In the genomic region with DNA sequence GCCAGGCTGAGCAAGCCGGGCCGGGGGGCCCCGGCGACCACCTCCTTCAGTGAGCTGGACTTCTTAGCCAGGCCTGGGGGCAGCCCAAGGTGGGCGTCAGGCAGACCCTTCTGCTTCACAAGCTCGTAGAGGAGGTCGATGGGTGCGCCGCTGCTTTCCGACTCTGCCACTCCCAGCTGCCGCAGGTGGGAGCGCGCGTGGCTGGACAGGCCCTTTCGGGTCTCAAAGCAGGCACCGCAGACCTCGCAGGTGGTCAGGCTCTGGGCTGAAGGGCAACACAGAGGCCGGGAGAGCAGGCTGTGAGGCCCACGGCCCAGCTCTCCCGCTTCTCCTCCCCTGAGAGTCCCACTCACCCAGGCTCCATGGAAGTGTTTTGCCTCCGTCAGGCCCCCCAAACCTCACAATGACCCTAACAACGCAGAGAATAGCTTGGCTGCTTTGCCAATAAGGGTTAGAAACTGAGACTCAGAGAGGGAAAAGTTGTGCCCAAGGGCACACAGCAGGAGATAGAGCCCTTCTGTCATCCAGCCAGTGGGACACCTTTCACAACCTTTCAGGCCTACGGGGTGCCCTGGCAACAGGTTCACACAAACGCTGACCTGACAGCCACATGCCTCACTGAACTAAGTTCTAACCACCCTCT, we compare ENCODE assay signal across 18 cellular contexts. TPM values are rescaled to one million over a fixed set of nuclear protein-coding genes. Genes with fewer than 3 reads are reported as not detected.
DNase-seq lines count a peak whose midpoint lies in the region; ATAC-seq and TF ChIP-seq lines count a peak whose summit lies in the region.
"Had no signal": no experiment of that assay in that cellular context is flagged by ENCODE, and none has a peak within 500 bp of the region (broad histone marks: within the 10 kb centered on the region; RNA-seq: fewer than 3 reads in every experiment).

No MANE protein-coding gene starts in this region.

- H3K9me3 ChIP-seq in BLaER1, result peaks cover 5% of the 10 kb centered on the region; the same call in 1 of the 2 replicates
- H3K9me3 ChIP-seq in DND-41 (ENCODE audit: insufficient read depth, low read length, severe bottlenecking), result no peaks in the 10 kb centered on the region
- H3K9me3 ChIP-seq: thoracic aorta had no signal

- H3K4me3 Mint-ChIP-seq in activated naive CD8-positive, alpha-beta T cell treated with anti-CD3 and anti-CD28 coated beads for 36 hours, result no peak overlapping the region
- H3K4me3 Mint-ChIP-seq in nephron, result peak overlapping the region; percentile 98 to 99 (median 99)

- peaks cover 58% of the 10 kb centered on the region for H3K79me2 ChIP-seq in DND-41 (ENCODE audit: insufficient read depth, low read length)

- no peak overlapping the region for H2AFZ ChIP-seq in DND-41 (ENCODE audit: low read depth, low read length)

- H3K4me3 ChIP-seq in BLaER1 (no peak overlapping the region), DND-41 (ENCODE audit: low read depth in 1 of 2, low read length in 2 of 2) (peak overlapping the region in 1 of 2 experiments; percentile 92; a peak in 3 of 4 replicates)
- H3K4me3 ChIP-seq: thoracic aorta had no signal

- no peak for ATAC-seq in DND-41 (ENCODE audit: insufficient read depth, low read depth)
- no peak for ATAC-seq in GM21723 (IDR thresholded peaks at IDR 0.05; ENCODE audit: unreplicated experiment)
- ATAC-seq in HG02763 (IDR thresholded peaks at IDR 0.05; ENCODE audit: unreplicated experiment), result no peak

- H3K4me2 ChIP-seq in BLaER1 (peak overlapping the region; percentile 99), DND-41 (ENCODE audit: insufficient read depth, low read length) (peak overlapping the region; percentile 93)

- H3K4me1 Mint-ChIP-seq in activated naive CD8-positive, alpha-beta T cell treated with anti-CD3 and anti-CD28 coated beads for 36 hours, result peaks cover 23% of the 10 kb centered on the region
- H3K4me1 Mint-ChIP-seq in nephron, result peaks cover 32% of the 10 kb centered on the region

- no peaks in the 10 kb centered on the region for H3K9me3 Mint-ChIP-seq in activated naive CD8-positive, alpha-beta T cell treated with anti-CD3 and anti-CD28 coated beads for 36 hours
- H3K9me3 Mint-ChIP-seq in nephron, result no peaks in the 10 kb centered on the region

- CTCF ChIA-PET in HEK293T (lab: Yijun Ruan, JAX), result no interaction called here

- H3K27ac ChIP-seq in BLaER1, result no peak overlapping the region
- peak overlapping the region; percentile 86; the same call in 1 of the 2 replicates for H3K27ac ChIP-seq in DND-41 (ENCODE audit: low read length)
- H3K27ac ChIP-seq: thoracic aorta had no signal

- DNase-seq in DND-41 (no peak), CD1c-positive myeloid dendritic cell (ENCODE audit: extremely low spot score) (no peak), HEK293T (ENCODE audit: extremely low spot score) (no peak)
- no peak for DNase-seq in activated naive CD8-positive, alpha-beta T cell treated with anti-CD3 and anti-CD28 coated beads for 36 hours
- DNase-seq: activated CD4-positive, alpha-beta T cell treated with anti-CD3 and anti-CD28 coated beads, Interleukin-2, amount 50 U/mL, for 48 hours; C1 segment of cervical spinal cord; mesendoderm; NCI-H1694; NCI-H510A treated with DMSO at 0.1 percent for 48 hours; stimulated activated CD4-positive, alpha-beta T cell treated with anti-CD3 and anti-CD28 coated beads, Interleukin-15, amount 100 ng/mL, for 24 hours had no signal

- POLR2A ChIA-PET in HEK293T (lab: Yijun Ruan, JAX), result interaction anchor here (6.7 kb wide), 1 partner anchor 11 kb away, joined by 54 read pairs; the partner anchor contains the start of gene AKAP8L

- peak overlapping the region; percentile 99; the same call in 1 of the 2 replicates for H3K9ac ChIP-seq in BLaER1
- H3K9ac ChIP-seq in DND-41 (ENCODE audit: low read depth, low read length), result peak overlapping the region; percentile 89; the same call in 1 of the 2 replicates

- H4K20me1 ChIP-seq in BLaER1 (peaks cover 65% of the 10 kb centered on the region), DND-41 (ENCODE audit: insufficient read depth, low read length) (peaks cover 53% of the 10 kb centered on the region)

- H3K36me3 Mint-ChIP-seq in activated naive CD8-positive, alpha-beta T cell treated with anti-CD3 and anti-CD28 coated beads for 36 hours, result peaks cover 25% of the 10 kb centered on the region
- peaks cover 30% of the 10 kb centered on the region for H3K36me3 Mint-ChIP-seq in nephron (ENCODE audit: low read depth)

- no peak for TF ChIP-seq CTCF in DND-41 (IDR thresholded peaks at IDR 0.05; ENCODE audit: borderline replicate concordance, extremely low read depth, low read length, poor library complexity, severe bottlenecking)
- TF ChIP-seq CTCF in nephron (IDR thresholded peaks at IDR 0.05; ENCODE audit: unreplicated experiment in 3 of 3), result no peak

- H3K36me3 ChIP-seq in BLaER1 (peaks cover 61% of the 10 kb centered on the region), DND-41 (ENCODE audit: insufficient read depth, low read length) (peaks cover 60% of the 10 kb centered on the region)

- H3K27me3 Mint-ChIP-seq in activated naive CD8-positive, alpha-beta T cell treated with anti-CD3 and anti-CD28 coated beads for 36 hours, result no peaks in the 10 kb centered on the region
- H3K27me3 Mint-ChIP-seq in nephron (ENCODE audit: low read depth), result no peaks in the 10 kb centered on the region

- H3K4me1 ChIP-seq in BLaER1 (peaks cover 38% of the 10 kb centered on the region), DND-41 (ENCODE audit: insufficient read depth, low read length) (peaks cover 40% of the 10 kb centered on the region)

- H3K27ac Mint-ChIP-seq in activated naive CD8-positive, alpha-beta T cell treated with anti-CD3 and anti-CD28 coated beads for 36 hours, result peak overlapping the region; percentile 58
- peak overlapping the region; percentile 28 to 61 (median 40) for H3K27ac Mint-ChIP-seq in nephron

- H3K27me3 ChIP-seq in BLaER1 (no peaks in the 10 kb centered on the region), DND-41 (ENCODE audit: insufficient read depth, low read length, poor library complexity) (no peaks in the 10 kb centered on the region)

TF ChIP-seq in HEK293T, 16 proteins besides CTCF, POLR2A, EP300 and RAD21:
- no peak for TF ChIP-seq SP1 (IDR thresholded peaks at IDR 0.05)
- no peak for TF ChIP-seq ELF4 (IDR thresholded peaks at IDR 0.05)
- no peak for TF ChIP-seq SUZ12 (IDR thresholded peaks at IDR 0.05)
- TF ChIP-seq, protein P1, sequence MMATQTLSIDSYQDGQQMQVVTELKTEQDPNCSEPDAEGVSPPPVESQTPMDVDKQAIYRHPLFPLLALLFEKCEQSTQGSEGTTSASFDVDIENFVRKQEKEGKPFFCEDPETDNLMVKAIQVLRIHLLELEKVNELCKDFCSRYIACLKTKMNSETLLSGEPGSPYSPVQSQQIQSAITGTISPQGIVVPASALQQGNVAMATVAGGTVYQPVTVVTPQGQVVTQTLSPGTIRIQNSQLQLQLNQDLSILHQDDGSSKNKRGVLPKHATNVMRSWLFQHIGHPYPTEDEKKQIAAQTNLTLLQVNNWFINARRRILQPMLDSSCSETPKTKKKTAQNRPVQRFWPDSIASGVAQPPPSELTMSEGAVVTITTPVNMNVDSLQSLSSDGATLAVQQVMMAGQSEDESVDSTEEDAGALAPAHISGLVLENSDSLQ (IDR thresholded peaks at IDR 0.05), result no peak
- TF ChIP-seq LEF1 (IDR thresholded peaks at IDR 0.05; ENCODE audit: borderline replicate concordance), result no peak
- TF ChIP-seq FOXA1 (IDR thresholded peaks at IDR 0.05), result no peak
- TF ChIP-seq HDGF (IDR thresholded peaks at IDR 0.05; ENCODE audit: borderline replicate concordance), result no peak
- no peak for TF ChIP-seq TARDBP (IDR thresholded peaks at IDR 0.05)
- TF ChIP-seq NFRKB (IDR thresholded peaks at IDR 0.05), result no peak
- TF ChIP-seq CTBP1 (IDR thresholded peaks at IDR 0.05; ENCODE audit: borderline replicate concordance), result no peak
- no peak for TF ChIP-seq ARNT (IDR thresholded peaks at IDR 0.05)
- TF ChIP-seq FOXK2 (IDR thresholded peaks at IDR 0.05), result no peak
- no peak for TF ChIP-seq FOXM1 (IDR thresholded peaks at IDR 0.05; ENCODE audit: borderline replicate concordance)
- TF ChIP-seq ZNF384 (IDR thresholded peaks at IDR 0.05), result no peak
- TF ChIP-seq BHLHE40 (IDR thresholded peaks at IDR 0.05; ENCODE audit: borderline replicate concordance), result no peak
- TF ChIP-seq L3MBTL2 (conservative IDR thresholded peaks at IDR 0.05), result no peak

RNA-seq across cellular contexts. Expression of gene AKAP8L, which starts 11.2 kb away (rescaled TPM):
- total RNA-seq in activated naive CD8-positive, alpha-beta T cell treated with anti-CD3 and anti-CD28 coated beads for 36 hours, result 10 to 100 TPM; 70.6 to 71.6 TPM

RNA-seq across cellular contexts. Expression of gene WIZ, which starts 19.8 kb away (rescaled TPM):
- total RNA-seq in activated naive CD8-positive, alpha-beta T cell treated with anti-CD3 and anti-CD28 coated beads for 36 hours, result 10 to 100 TPM; 22.7 to 24.1 TPM

RNA-seq across cellular contexts. Expression of gene RASAL3, which starts 34.4 kb away (rescaled TPM):
- 10 to 100 TPM; 75.0 to 83.4 TPM for total RNA-seq in activated naive CD8-positive, alpha-beta T cell treated with anti-CD3 and anti-CD28 coated beads for 36 hours

RNA-seq across cellular contexts. Expression of gene PGLYRP2, which starts 49.4 kb away (rescaled TPM):
- not detected for total RNA-seq in activated naive CD8-positive, alpha-beta T cell treated with anti-CD3 and anti-CD28 coated beads for 36 hours
- total RNA-seq: cerebellum, LHCN-M2, RPMI7951, thoracic aorta had no signal

RNA-seq across cellular contexts. Expression of gene AKAP8, which starts 50.4 kb away (rescaled TPM):
- total RNA-seq in activated naive CD8-positive, alpha-beta T cell treated with anti-CD3 and anti-CD28 coated beads for 36 hours, result 10 to 100 TPM; 59.4 to 61.2 TPM
